22 cellular contexts compared by ENCODE assay signal in genomic region chr11:16893456-16894076, GRCh38.
A peak's percentile ranks its signal among the peaks of the same experiment; 100 is the strongest.
DNase-seq lines count a peak whose midpoint lies in the region; ATAC-seq and TF ChIP-seq lines count a peak whose summit lies in the region.
"Had no signal": no experiment of that assay in that cellular context is flagged by ENCODE, and none has a peak within 500 bp of the region (broad histone marks: within the 10 kb centered on the region; RNA-seq: fewer than 3 reads in every experiment).

No MANE protein-coding gene starts in this region.

- H3K4me3 ChIP-seq in mammary epithelial cell (replicated peaks in 1 of 3; ENCODE audit: insufficient read depth in 1 of 3, low read depth in 2 of 3, low read length in 3 of 3) (no peak overlapping the region), epithelial cell of esophagus (ENCODE audit: low read length) (no peak overlapping the region)
- H3K4me3 ChIP-seq: psoas muscle, transverse colon had no signal

- DNase-seq in mammary epithelial cell (peak; percentile 43), MCF 10A (ENCODE audit: unreplicated experiment) (no peak), epithelial cell of esophagus (ENCODE audit: low read depth) (peak; percentile 54), mesothelial cell of epicardium (ENCODE audit: low spot score in 2 of 2, unreplicated experiment in 2 of 2) (peak in 1 of 2 experiments; percentile 42), NCI-H1436 treated with DMSO at 0.1 percent for 48 hours (lab: John Stamatoyannopoulos, UW) (no peak), erythroblast (lab: John Stamatoyannopoulos, UW) (no peak)
- DNase-seq: 8988T; activated CD8-positive, alpha-beta T cell treated with anti-CD3 and anti-CD28 coated beads for 36 hours; cortex of kidney; kidney; mesenchymal stem cell; naive thymus-derived CD8-positive, alpha-beta T cell; NCI-H1930; psoas muscle; small intestine; stimulated activated CD4-positive, alpha-beta T cell treated with anti-CD3 and anti-CD28 coated beads, Interleukin-4, amount 100 ng/mL, for 1 hour; transverse colon had no signal

- H2AFZ ChIP-seq in mammary epithelial cell (ENCODE audit: low read depth, low read length) = peak overlapping the region; percentile 26

- no peaks in the 10 kb centered on the region for H3K27me3 ChIP-seq in mammary epithelial cell (ENCODE audit: insufficient read depth, low read length)
- H3K27me3 ChIP-seq: transverse colon had no signal

- in situ Hi-C loops in mammary epithelial cell (cut with MboI; ENCODE audit: low sequenced_read_pairs in 2 of 2) = no loop called here

- H3K27ac Mint-ChIP-seq in MCF 10A (ENCODE audit: low read depth, unreplicated experiment) (no peak overlapping the region), mesothelial cell of epicardium (peak overlapping the region; percentile 80)
- H3K27ac Mint-ChIP-seq: activated CD8-positive, alpha-beta T cell treated with anti-CD3 and anti-CD28 coated beads for 36 hours; naive thymus-derived CD8-positive, alpha-beta T cell; stimulated activated naive CD8-positive, alpha-beta T cell treated with anti-CD3 and anti-CD28 coated beads, Interleukin-15, Interleukin-2, amounts not matched to agents 100 ng/mL and 50 ng/mL, for 24 hours had no signal

- H4K20me1 ChIP-seq in mammary epithelial cell (ENCODE audit: insufficient read depth, low read length) = no peaks in the 10 kb centered on the region

- CTCF ChIA-PET in mammary epithelial cell (lab: Charles Lee; ENCODE audit: low non-redundant PET) = no interaction called here
- CTCF ChIA-PET in MCF 10A (lab: Yijun Ruan, JAX) = interaction anchor here (1.0 to 1.2 kb wide), 2 partner anchors 12 to 110 kb away, joined by 4 to 5 read pairs; no protein-coding TSS in a partner anchor

- H3K36me3 Mint-ChIP-seq in MCF 10A (ENCODE audit: insufficient read depth, unreplicated experiment) (no peaks in the 10 kb centered on the region), mesothelial cell of epicardium (peaks cover 10% of the 10 kb centered on the region)
- H3K36me3 Mint-ChIP-seq: naive thymus-derived CD8-positive, alpha-beta T cell had no signal

- peaks cover 10% of the 10 kb centered on the region for H3K9me3 ChIP-seq in mammary epithelial cell (replicated peaks; ENCODE audit: insufficient read depth, low read length)
- H3K9me3 ChIP-seq: psoas muscle had no signal

- dilution Hi-C loops in mammary epithelial cell (cut with HindIII; ENCODE audit: low sequenced_read_pairs) = no loop called here

- TF ChIP-seq CTCF in mammary epithelial cell (conservative IDR thresholded peaks at IDR 0.05 in 1 of 2, IDR thresholded peaks at IDR 0.05 in 1 of 2; ENCODE audit: extremely low read depth in 1 of 2, insufficient read depth in 1 of 2, low read depth in 1 of 2, low read length in 2 of 2) (no peak), MCF 10A (IDR thresholded peaks at IDR 0.05; ENCODE audit: unreplicated experiment) (no peak), epithelial cell of esophagus (IDR thresholded peaks at IDR 0.05; ENCODE audit: insufficient read depth, low read depth, low read length, missing control alignments) (no peak), mesothelial cell of epicardium (IDR thresholded peaks at IDR 0.05; ENCODE audit: unreplicated experiment) (no peak)

- H3K36me3 ChIP-seq in mammary epithelial cell (ENCODE audit: insufficient read depth, low read length) = no peaks in the 10 kb centered on the region
- H3K36me3 ChIP-seq: transverse colon had no signal

- H3K4me1 ChIP-seq in mammary epithelial cell (ENCODE audit: insufficient read depth, low read length) = peaks cover 28% of the 10 kb centered on the region
- H3K4me1 ChIP-seq: psoas muscle had no signal

- POLR2A ChIA-PET in MCF 10A (lab: Yijun Ruan, JAX) = interaction anchor here (1.3 kb wide), 1 partner anchor 9 kb away, joined by 5 read pairs; no protein-coding TSS in a partner anchor

- H3K9ac ChIP-seq in mammary epithelial cell (ENCODE audit: insufficient read depth, low read length) = no peak overlapping the region

- H3K4me3 Mint-ChIP-seq in MCF 10A (ENCODE audit: unreplicated experiment) (no peak overlapping the region), mesothelial cell of epicardium (no peak overlapping the region)
- H3K4me3 Mint-ChIP-seq: activated CD8-positive, alpha-beta T cell treated with anti-CD3 and anti-CD28 coated beads for 36 hours; naive thymus-derived CD8-positive, alpha-beta T cell; stimulated activated naive CD8-positive, alpha-beta T cell treated with anti-CD3 and anti-CD28 coated beads, Interleukin-15, Interleukin-2, amounts not matched to agents 100 ng/mL and 50 ng/mL, for 24 hours had no signal

- BruUV-seq in mammary epithelial cell (replicated peaks; lab: Mats Ljungman, UMichigan) (no TSS peak), MCF 10A (replicated peaks; lab: Mats Ljungman, UMichigan) (no TSS peak)

- H3K4me1 Mint-ChIP-seq in MCF 10A (ENCODE audit: insufficient read depth, unreplicated experiment) = peaks cover 23% of the 10 kb centered on the region
- H3K4me1 Mint-ChIP-seq in mesothelial cell of epicardium = peaks cover 13% of the 10 kb centered on the region
- H3K4me1 Mint-ChIP-seq: naive thymus-derived CD8-positive, alpha-beta T cell had no signal

- TF ChIP-seq POLR2A in GM18505 (IDR thresholded peaks at IDR 0.05; ENCODE audit: borderline replicate concordance, extremely low read depth, insufficient read depth, insufficient read length) (no peak), erythroblast (IDR thresholded peaks at IDR 0.05; ENCODE audit: low read length) (no peak)

- H3K27me3 Mint-ChIP-seq in MCF 10A (ENCODE audit: insufficient read depth, unreplicated experiment) = no peaks in the 10 kb centered on the region
- no peaks in the 10 kb centered on the region for H3K27me3 Mint-ChIP-seq in mesothelial cell of epicardium (ENCODE audit: low read depth)

- ATAC-seq in GM18505 (IDR thresholded peaks at IDR 0.05; ENCODE audit: unreplicated experiment) (no peak), GM19324 (IDR thresholded peaks at IDR 0.05; ENCODE audit: low FRiP score, unreplicated experiment) (no peak)
- ATAC-seq: activated CD4-positive, CD25-positive, alpha-beta regulatory T cell treated with anti-CD3 and anti-CD28 coated beads, Interleukin-2, amount 50 U/mL, for 24 hours; activated CD8-positive, alpha-beta T cell treated with anti-CD3 and anti-CD28 coated beads for 36 hours; naive thymus-derived CD8-positive, alpha-beta T cell; psoas muscle; SK-N-SH treated with all-trans-retinoic acid at 6 μM for 48 hours had no signal

- H3K9me3 Mint-ChIP-seq in MCF 10A (ENCODE audit: unreplicated experiment) (peaks cover 5% of the 10 kb centered on the region), mesothelial cell of epicardium (peaks cover 16% of the 10 kb centered on the region)
- H3K9me3 Mint-ChIP-seq: stimulated activated naive CD8-positive, alpha-beta T cell treated with anti-CD3 and anti-CD28 coated beads, Interleukin-15, Interleukin-2, amounts not matched to agents 100 ng/mL and 50 ng/mL, for 24 hours had no signal

- H3K4me2 ChIP-seq in mammary epithelial cell (ENCODE audit: insufficient read depth, low read depth, low read length) = peak overlapping the region; percentile 15

- H3K27ac ChIP-seq in mammary epithelial cell (ENCODE audit: insufficient read depth, low read depth, low read length) = no peak overlapping the region
- H3K27ac ChIP-seq: psoas muscle, transverse colon had no signal

- H3K79me2 ChIP-seq in mammary epithelial cell (ENCODE audit: insufficient read depth, low read length) = no peaks in the 10 kb centered on the region

- intact Hi-C loops in mammary epithelial cell (cut with micrococcal nuclease) = no loop called here
- intact Hi-C loops in MCF 10A (cut with micrococcal nuclease) = no loop called here

- 29% methylated on average over 4 of the region's 4 CpGs for WGBS in mammary epithelial cell (ENCODE audit: low coverage, missing lambda C conversion rate)

Comparison
In these comparisons a context has a peak if more than half of its experiments do, and no peak if none do; other contexts are left out.
1. DNase-seq: peak in mammary epithelial cell (single experiment) and epithelial cell of esophagus (single experiment); none in MCF 10A (single experiment), NCI-H1436 treated with DMSO at 0.1 percent for 48 hours (single experiment) and erythroblast (0 of 2).